In genomic region chr19:2540646-2541454, GRCh38 we compare ENCODE assay signal across 1 cellular context.
TF ChIP-seq lines count a peak whose summit lies in the region.

No MANE protein-coding gene starts in this region.

TF ChIP-seq in GM23338, 12 proteins besides CTCF, POLR2A, EP300 and RAD21 (continued from another document):
- TF ChIP-seq JUNB (IDR thresholded peaks at IDR 0.05; ENCODE audit: unreplicated experiment): no peak
- no peak for TF ChIP-seq NANOG (IDR thresholded peaks at IDR 0.05; ENCODE audit: borderline replicate concordance)
- TF ChIP-seq ETS1 (IDR thresholded peaks at IDR 0.05): peak; percentile 29; the same call in 1 of the 2 replicates
